20 cellular contexts compared by ENCODE assay signal in genomic region chr2:239543696-239544095, GRCh38.
DNase-seq lines count a peak whose midpoint lies in the region; TF ChIP-seq lines count a peak whose summit lies in the region.
"Had no signal": no experiment of that assay in that cellular context is flagged by ENCODE, and none has a peak within 500 bp of the region (broad histone marks: within the 10 kb centered on the region; RNA-seq: fewer than 3 reads in every experiment).

No MANE protein-coding gene starts in this region.

- H3K27me3 ChIP-seq in esophagus (ENCODE audit: control insufficient read depth in 1 of 2, insufficient read depth in 2 of 2, low read length in 2 of 2): no peaks in the 10 kb centered on the region
- H3K27me3 ChIP-seq in CD4-positive, alpha-beta memory T cell (ENCODE audit: insufficient read depth, low read length): no peaks in the 10 kb centered on the region

- H3K9me3 ChIP-seq in esophagus (ENCODE audit: control insufficient read depth in 2 of 2, insufficient read depth in 1 of 2, low read depth in 1 of 2, low read length in 1 of 2): no peaks in the 10 kb centered on the region
- H3K9me3 ChIP-seq in CD4-positive, alpha-beta memory T cell (ENCODE audit: control insufficient read depth in 1 of 2, low read length in 2 of 2): no peaks in the 10 kb centered on the region

- H3K27ac ChIP-seq in esophagus (ENCODE audit: low read depth in 2 of 2, low read length in 1 of 2): peak overlapping the region; percentile 4 to 48
- no peak overlapping the region for H3K27ac ChIP-seq in CD4-positive, alpha-beta memory T cell (ENCODE audit: low read depth, low read length)
- H3K27ac ChIP-seq: PC-9 had no signal

- WGBS in esophagus, 2 donors: 64 to 80% methylated on average over 3 of the region's 3 CpGs

- no peak overlapping the region for H3K27ac Mint-ChIP-seq in activated naive CD4-positive, alpha-beta T cell treated with anti-CD3 and anti-CD28 coated beads, Interleukin-2, amount 10 ng/mL, durations not matched to agents 7 days and 5 days
- peak overlapping the region in 2 of 3 experiments; percentile 84 to 90 for H3K27ac Mint-ChIP-seq in nephron
- H3K27ac Mint-ChIP-seq in CD4-positive, alpha-beta memory T cell: no peak overlapping the region
- H3K27ac Mint-ChIP-seq: CD14-positive monocyte, HFFc6 had no signal

- no peak overlapping the region for H3K4me3 Mint-ChIP-seq in activated naive CD4-positive, alpha-beta T cell treated with anti-CD3 and anti-CD28 coated beads, Interleukin-2, amount 10 ng/mL, durations not matched to agents 7 days and 5 days
- no peak overlapping the region for H3K4me3 Mint-ChIP-seq in nephron
- H3K4me3 Mint-ChIP-seq in CD4-positive, alpha-beta memory T cell: no peak overlapping the region
- H3K4me3 Mint-ChIP-seq: CD14-positive monocyte, HFFc6 had no signal

- no peaks in the 10 kb centered on the region for H3K36me3 Mint-ChIP-seq in activated naive CD4-positive, alpha-beta T cell treated with anti-CD3 and anti-CD28 coated beads, Interleukin-2, amount 10 ng/mL, durations not matched to agents 7 days and 5 days
- no peaks in the 10 kb centered on the region for H3K36me3 Mint-ChIP-seq in nephron (ENCODE audit: low read depth)
- H3K36me3 Mint-ChIP-seq in CD4-positive, alpha-beta memory T cell: no peaks in the 10 kb centered on the region
- H3K36me3 Mint-ChIP-seq: CD14-positive monocyte had no signal

- POLR2A ChIA-PET in CD4-positive, alpha-beta memory T cell (lab: Charles Lee; ENCODE audit: partially characterized antibody): no interaction called here

- H3K4me3 ChIP-seq in esophagus (ENCODE audit: low read depth in 1 of 2, low read length in 2 of 2): no peak overlapping the region
- no peak overlapping the region for H3K4me3 ChIP-seq in CD4-positive, alpha-beta memory T cell (ENCODE audit: low read length in 2 of 2)
- H3K4me3 ChIP-seq: PC-9 had no signal

- H3K27me3 Mint-ChIP-seq in activated naive CD4-positive, alpha-beta T cell treated with anti-CD3 and anti-CD28 coated beads, Interleukin-2, amount 10 ng/mL, durations not matched to agents 7 days and 5 days: peaks cover 53% of the 10 kb centered on the region
- peaks cover 7% of the 10 kb centered on the region for H3K27me3 Mint-ChIP-seq in nephron (ENCODE audit: low read depth)
- H3K27me3 Mint-ChIP-seq in CD4-positive, alpha-beta memory T cell: no peaks in the 10 kb centered on the region

- H3K4me1 Mint-ChIP-seq in activated naive CD4-positive, alpha-beta T cell treated with anti-CD3 and anti-CD28 coated beads, Interleukin-2, amount 10 ng/mL, durations not matched to agents 7 days and 5 days: peaks cover 34% of the 10 kb centered on the region
- peaks cover 21% of the 10 kb centered on the region for H3K4me1 Mint-ChIP-seq in nephron
- peaks cover 10 to 28% (median 21%) of the 10 kb centered on the region in 4 donors for H3K4me1 Mint-ChIP-seq in CD4-positive, alpha-beta memory T cell

- no peak for TF ChIP-seq CTCF in nephron (IDR thresholded peaks at IDR 0.05; ENCODE audit: unreplicated experiment in 3 of 3)

- intact Hi-C loops in CD4-positive, alpha-beta memory T cell (cut with micrococcal nuclease): no loop called here

- CTCF ChIA-PET in activated naive CD4-positive, alpha-beta T cell treated with anti-CD3 and anti-CD28 coated beads, Interleukin-2, amount 10 ng/mL, durations not matched to agents 7 days and 5 days (lab: Charles Lee): no interaction called here
- CTCF ChIA-PET in CD4-positive, alpha-beta memory T cell (lab: Charles Lee; ENCODE audit: partially characterized antibody): no interaction called here

- H3K4me1 ChIP-seq in esophagus (ENCODE audit: control insufficient read depth in 2 of 2, insufficient read depth in 2 of 2, low read length in 1 of 2): peaks cover 0 to 9% of the 10 kb centered on the region in 2 donors
- H3K4me1 ChIP-seq in CD4-positive, alpha-beta memory T cell (ENCODE audit: insufficient read depth, low read length): peaks cover 23% of the 10 kb centered on the region

- DNase-seq in activated naive CD4-positive, alpha-beta T cell treated with anti-CD3 and anti-CD28 coated beads, Interleukin-2, amount 10 ng/mL, durations not matched to agents 7 days and 5 days: peak; percentile 5
- no peak for DNase-seq in activated naive CD4-positive, alpha-beta T cell treated with anti-CD3 and anti-CD28 coated beads, Interleukin-2, amount 50 U/mL, for 16 hours
- DNase-seq in AG08396 (ENCODE audit: low spot score) (no peak), DMS 273 (lab: John Stamatoyannopoulos, UW; ENCODE audit: unreplicated experiment) (no peak)
- DNase-seq in CD4-positive, alpha-beta memory T cell: no peak
- DNase-seq: AML-193, COR-L47, DMS153, EL, KBM-7, NCI-H1436, NCI-H2029 treated with DMSO at 0.1 percent for 48 hours, NCI-H2171 treated with DMSO at 0.1 percent for 48 hours, NCI-H446 treated with DMSO at 0.1 percent for 48 hours, NCI-H748 treated with DMSO at 0.1 percent for 48 hours, PC-9 had no signal

- H3K9me3 Mint-ChIP-seq in activated naive CD4-positive, alpha-beta T cell treated with anti-CD3 and anti-CD28 coated beads, Interleukin-2, amount 10 ng/mL, durations not matched to agents 7 days and 5 days: no peaks in the 10 kb centered on the region
- peaks cover 9% of the 10 kb centered on the region for H3K9me3 Mint-ChIP-seq in nephron
- peaks cover 0 to 3% (median 0%) of the 10 kb centered on the region in 8 donors for H3K9me3 Mint-ChIP-seq in CD4-positive, alpha-beta memory T cell

- H3K36me3 ChIP-seq in esophagus (ENCODE audit: control insufficient read depth in 2 of 2, insufficient read depth in 2 of 2, low read length in 1 of 2): no peaks in the 10 kb centered on the region
- no peaks in the 10 kb centered on the region for H3K36me3 ChIP-seq in CD4-positive, alpha-beta memory T cell (ENCODE audit: insufficient read depth, low read length)

Comparison
In these comparisons a context has a peak if more than half of its experiments do, and no peak if none do; other contexts are left out.
1. H3K27ac Mint-ChIP-seq: peak in nephron (2 of 3); none in activated naive CD4-positive, alpha-beta T cell treated with anti-CD3 and anti-CD28 coated beads, Interleukin-2, amount 10 ng/mL, durations not matched to agents 7 days and 5 days (single experiment) and CD4-positive, alpha-beta memory T cell (0 of 7).